10 cellular contexts compared by ENCODE assay signal in genomic region chr11:120929664-120930154, GRCh38.
A peak's percentile ranks its signal among the peaks of the same experiment; 100 is the strongest.
DNase-seq lines count a peak whose midpoint lies in the region; ATAC-seq, FAIRE-seq and TF ChIP-seq lines count a peak whose summit lies in the region.
"Had no signal": no experiment of that assay in that cellular context is flagged by ENCODE, and none has a peak within 500 bp of the region (broad histone marks: within the 10 kb centered on the region; RNA-seq: fewer than 3 reads in every experiment).

No MANE protein-coding gene starts in this region.

- no peaks in the 10 kb centered on the region for H3K79me2 ChIP-seq in DOHH2 (ENCODE audit: control insufficient read depth, low read length)
- no peaks in the 10 kb centered on the region for H3K79me2 ChIP-seq in GM12878 (ENCODE audit: control insufficient read depth, insufficient read depth, low read length)

- no peaks in the 10 kb centered on the region for H4K20me1 ChIP-seq in DOHH2 (ENCODE audit: control insufficient read depth, insufficient read depth, low read depth, low read length)
- H4K20me1 ChIP-seq in GM12878 (ENCODE audit: control insufficient read depth, insufficient read depth): no peaks in the 10 kb centered on the region

- SMC1A ChIA-PET in GM12878 (lab: Charles Lee; ENCODE audit: uncharacterized antibody, unreplicated experiment): interaction anchor here (0.6 to 1.9 kb wide), 13 partner anchors 11 to 422 kb away, joined by 3 to 9 read pairs (median 3); no protein-coding TSS in a partner anchor

- H3K9ac ChIP-seq in GM12878 (ENCODE audit: control insufficient read depth, insufficient read depth, low read length): no peak overlapping the region

- TF ChIP-seq RAD21 in GM12878 (IDR thresholded peaks at IDR 0.05; ENCODE audit: insufficient read depth, low read depth, low read length): peak; percentile 58

- no peaks in the 10 kb centered on the region for H3F3A ChIP-seq in DOHH2 (ENCODE audit: control insufficient read depth, insufficient read depth)

- H3K9me2 ChIP-seq in DOHH2 (replicated peaks; ENCODE audit: control insufficient read depth, low read length): no peaks in the 10 kb centered on the region

- in situ Hi-C loops in GM12878 (cut with MboI): no loop called here

- POLR2A ChIA-PET in GM12878 (lab: Charles Lee): no interaction called here

- peak in 1 of 3 donors; percentile 64 for DNase-seq in Peyer's patch
- no peak for DNase-seq in GM12878 (ENCODE audit: low read depth, low spot score)
- DNase-seq in kidney tubule cell (ENCODE audit: low spot score): peak; percentile 47
- peak; percentile 14 for DNase-seq in stimulated activated CD8-positive, alpha-beta memory T cell treated with anti-CD3 and anti-CD28 coated beads, Interleukin-4, amount 100 ng/mL, for 24 hours (ENCODE audit: low read depth)

- H3K4me1 ChIP-seq in DOHH2 (ENCODE audit: control insufficient read depth, low read length): no peaks in the 10 kb centered on the region
- H3K4me1 ChIP-seq in Peyer's patch: no peaks in the 10 kb centered on the region
- peaks cover 18% of the 10 kb centered on the region for H3K4me1 ChIP-seq in GM12878 (ENCODE audit: control insufficient read depth, insufficient read depth, low read length)

- TF ChIP-seq CTCF in DOHH2 (IDR thresholded peaks at IDR 0.05; ENCODE audit: low read depth, low read length, poor library complexity, severe bottlenecking): peak; percentile 95
- TF ChIP-seq CTCF in Peyer's patch (IDR thresholded peaks at IDR 0.05): peak in 4 of 6 experiments; percentile 33 to 48 (median 45)
- TF ChIP-seq CTCF in GM12878 (IDR thresholded peaks at IDR 0.05 in 2 of 3, conservative IDR thresholded peaks at IDR 0.05 in 1 of 3; ENCODE audit: control insufficient read depth in 2 of 3, extremely low read depth in 1 of 3, insufficient read depth in 1 of 3, low read depth in 3 of 3, low read length in 3 of 3): peak; percentile 72 to 89 (median 81)

- no peak overlapping the region for H3K27ac ChIP-seq in DOHH2 (ENCODE audit: low read depth, low read length)
- no peak overlapping the region for H3K27ac ChIP-seq in Peyer's patch
- H3K27ac ChIP-seq in GM12878 (ENCODE audit: control insufficient read depth, insufficient read depth): no peak overlapping the region
- H3K27ac ChIP-seq: SK-N-MC, skin epidermis had no signal

- CTCF ChIA-PET in GM12878 (lab: Yijun Ruan, JAX): interaction anchor here (0.7 to 10.7 kb wide), 34 partner anchors 16 to 428 kb away, joined by 3 to 179 read pairs (median 4); partner anchors contain the start of gene GRIK4

- H2AFZ ChIP-seq in GM12878 (ENCODE audit: control insufficient read depth, low read depth, low read length): no peak overlapping the region

- peak; percentile 43 for ATAC-seq in HG03520 (IDR thresholded peaks at IDR 0.05; ENCODE audit: unreplicated experiment)
- peak; percentile 83 for ATAC-seq in GM12878
- ATAC-seq in GM18520 (IDR thresholded peaks at IDR 0.05; ENCODE audit: unreplicated experiment): no peak
- ATAC-seq in GM19395 (IDR thresholded peaks at IDR 0.05; ENCODE audit: unreplicated experiment): no peak

- no peak for TF ChIP-seq EP300 in GM12878 (IDR thresholded peaks at IDR 0.05; ENCODE audit: borderline replicate concordance in 1 of 2, control insufficient read depth in 1 of 2, low read depth in 2 of 2, low read length in 2 of 2)

- no peaks in the 10 kb centered on the region for H3K9me3 ChIP-seq in DOHH2 (ENCODE audit: control insufficient read depth, insufficient read depth, low read length)
- H3K9me3 ChIP-seq in Peyer's patch: no peaks in the 10 kb centered on the region
- no peaks in the 10 kb centered on the region; the same call in 2 of the 3 replicates for H3K9me3 ChIP-seq in GM12878 (replicated peaks; ENCODE audit: control insufficient read depth, insufficient read depth, low read length)

- intact Hi-C loops in GM12878 (cut with micrococcal nuclease; ENCODE audit: unreplicated experiment): loop anchor here (1.0 to 10.0 kb wide), 5 partner anchors 61 to 595 kb away; partner anchors contain the start of genes ARHGEF12 and GRIK4

- BruUV-seq in GM12878 (replicated peaks; lab: Mats Ljungman, UMichigan): no TSS peak

- H3K27me3 ChIP-seq in DOHH2 (ENCODE audit: control insufficient read depth, low read length) (no peaks in the 10 kb centered on the region), Peyer's patch (no peaks in the 10 kb centered on the region), GM12878 (replicated peaks in 1 of 2; ENCODE audit: control insufficient read depth in 2 of 2, insufficient read depth in 2 of 2, low read length in 1 of 2) (no peaks in the 10 kb centered on the region)

- 22% methylated on average over 13 of the region's 13 CpGs for WGBS in GM12878 (ENCODE audit: insufficient coverage, insufficient replicate concordance, low lambda C conversion rate, missing lambda C conversion rate)

- H3K4me2 ChIP-seq in DOHH2 (ENCODE audit: low read length) (no peak overlapping the region), GM12878 (ENCODE audit: control insufficient read depth, insufficient read depth) (no peak overlapping the region)

- FAIRE-seq in GM12878 (lab: Jason Lieb, UNC): peak; percentile 64

- H3K4me3 ChIP-seq in DOHH2 (ENCODE audit: low read length) (no peak overlapping the region), Peyer's patch (no peak overlapping the region), GM12878 (no peak overlapping the region)
- H3K4me3 ChIP-seq: SK-N-MC, skin epidermis had no signal

- H3K36me3 ChIP-seq in DOHH2 (ENCODE audit: control insufficient read depth, low read length) (no peaks in the 10 kb centered on the region), Peyer's patch (no peaks in the 10 kb centered on the region), GM12878 (ENCODE audit: control insufficient read depth in 2 of 2, insufficient read depth in 2 of 2, low read length in 1 of 2) (no peaks in the 10 kb centered on the region)

- RAD21 ChIA-PET in GM12878 (lab: Charles Lee; ENCODE audit: unreplicated experiment): interaction anchor here (0.8 to 4.4 kb wide), 5 partner anchors 16 to 245 kb away, joined by 3 to 27 read pairs (median 3); no protein-coding TSS in a partner anchor

- no peak for TF ChIP-seq POLR2A in Peyer's patch (IDR thresholded peaks at IDR 0.05)
- no peak for TF ChIP-seq POLR2A in GM12878 (IDR thresholded peaks at IDR 0.05; ENCODE audit: low read depth, low read length)

TF ChIP-seq in GM12878, 131 proteins besides CTCF, POLR2A, EP300 and RAD21 (continues in another document):
- TF ChIP-seq POLR2AphosphoS5 (IDR thresholded peaks at IDR 0.05; ENCODE audit: low read length): no peak
- TF ChIP-seq ZNF24 (IDR thresholded peaks at IDR 0.05): no peak
- no peak for TF ChIP-seq SREBF1 (IDR thresholded peaks at IDR 0.05; ENCODE audit: low read length)
- no peak for TF ChIP-seq SUZ12 (IDR thresholded peaks at IDR 0.05; ENCODE audit: unreplicated experiment)
- 0 out of 2 replicates have a peak, but pooled peaks have one; percentile 42 for TF ChIP-seq YY1 (IDR thresholded peaks at IDR 0.05; ENCODE audit: low read depth, low read length)
- no peak for TF ChIP-seq NRF1 (conservative IDR thresholded peaks at IDR 0.05; ENCODE audit: low read depth, low read length)
- no peak for TF ChIP-seq SMAD1 (IDR thresholded peaks at IDR 0.05; ENCODE audit: low read depth, partially characterized antibody)
- TF ChIP-seq SP1 (IDR thresholded peaks at IDR 0.05; ENCODE audit: low read depth, low read length): no peak
- TF ChIP-seq EGR1 (IDR thresholded peaks at IDR 0.05; ENCODE audit: borderline replicate concordance in 1 of 2, low read depth in 2 of 2, low read length in 2 of 2): no peak
- no peak for TF ChIP-seq BMI1 (IDR thresholded peaks at IDR 0.05; ENCODE audit: borderline replicate concordance)
- TF ChIP-seq HSF1 (IDR thresholded peaks at IDR 0.05; ENCODE audit: low read depth, low read length): no peak
- TF ChIP-seq ATF3 (IDR thresholded peaks at IDR 0.05; ENCODE audit: borderline replicate concordance, extremely low read depth, low read depth, low read length): no peak

Comparison
In these comparisons a context has a peak if more than half of its experiments do, and no peak if none do; other contexts are left out.
1. CTCF ChIP-seq: peak in every context shown above with its lines; median percentile 95 in DOHH2; 81 in GM12878; 45 in Peyer's patch.
2. ATAC-seq: peak in HG03520 (single experiment) and GM12878 (single experiment); none in GM18520 (single experiment) and GM19395 (single experiment).